Comparison of ENCODE assay signal across 8 cellular contexts in the genomic region with DNA sequence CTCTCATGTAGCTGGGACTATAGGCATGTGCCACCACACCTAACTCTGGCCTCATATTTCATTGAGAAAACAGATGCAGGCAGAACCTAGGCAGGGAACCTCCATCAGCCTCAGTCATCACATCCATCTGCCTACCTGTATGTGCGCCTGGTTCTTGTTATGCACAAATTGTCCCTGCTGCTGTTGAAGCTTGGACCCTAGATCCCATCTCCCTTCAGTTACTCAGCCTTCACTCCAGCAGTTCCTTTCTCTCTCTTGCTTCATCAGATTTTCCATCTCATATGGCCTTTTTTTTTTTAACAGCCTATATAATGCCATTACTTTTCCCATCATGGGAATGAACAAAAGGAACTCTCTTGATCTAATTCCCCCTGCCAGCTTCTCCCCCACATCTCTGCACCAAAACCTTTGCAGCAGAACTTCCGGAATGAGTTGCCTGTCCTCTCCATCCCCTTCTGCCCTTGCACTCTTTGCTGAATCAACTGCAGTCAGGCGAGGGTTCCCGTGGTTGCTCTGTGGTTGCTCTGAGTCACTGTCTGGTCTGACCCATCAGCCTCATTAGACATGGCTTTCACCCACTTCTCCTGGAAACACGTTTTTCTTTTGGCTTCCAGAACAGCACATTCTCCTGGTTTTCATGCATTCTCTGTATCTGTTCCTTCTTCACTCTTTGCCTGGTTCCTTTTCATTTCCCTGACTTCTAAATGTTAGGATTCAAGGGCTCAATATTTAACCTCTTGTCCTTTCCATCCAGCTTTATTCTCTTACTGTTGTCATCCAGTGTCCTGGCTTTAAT. TPM values are rescaled to one million over a fixed set of nuclear protein-coding genes. Genes with fewer than 3 reads are reported as not detected.
DNase-seq lines count a peak whose midpoint lies in the region; ATAC-seq and TF ChIP-seq lines count a peak whose summit lies in the region.

No MANE protein-coding gene starts in this region.

- H3K9ac ChIP-seq in colonic mucosa (ENCODE audit: low read depth in 2 of 2, low read length in 2 of 2) = no peak overlapping the region

- TF ChIP-seq CTCF in CD4-positive, alpha-beta T cell (IDR thresholded peaks at IDR 0.05) = no peak
- no peak for TF ChIP-seq CTCF in colonic mucosa (IDR thresholded peaks at IDR 0.05)

- H3K36me3 ChIP-seq in colonic mucosa = no peaks in the 10 kb centered on the region

- no peak overlapping the region for H3K4me3 Mint-ChIP-seq in CD4-positive, alpha-beta T cell

- H3K9me3 ChIP-seq in CD4-positive, alpha-beta T cell (ENCODE audit: control insufficient read depth, low read length) = no peaks in the 10 kb centered on the region
- no peaks in the 10 kb centered on the region for H3K9me3 ChIP-seq in colonic mucosa

- DNase-seq in CD4-positive, alpha-beta T cell = peak in 8 of 10 experiments; percentile 1 to 41 (median 20)
- DNase-seq in activated CD4-positive, alpha-beta T cell treated with anti-CD3 and anti-CD28 coated beads for 1 hour = peak; percentile 23
- DNase-seq in colonic mucosa (peak; percentile 26), myocyte (ENCODE audit: low read depth) (peak; percentile 88), HEK293T (ENCODE audit: extremely low spot score) (no peak)
- peak; percentile 43 to 71 for DNase-seq in stimulated activated CD8-positive, alpha-beta memory T cell treated with anti-CD3 and anti-CD28 coated beads, Interleukin-7, amount 100 ng/mL, for 48 hours (ENCODE audit: extremely low read depth in 1 of 2, low read depth in 1 of 2)

- POLR2A ChIA-PET in CD4-positive, alpha-beta T cell (lab: Charles Lee) = interaction anchor here (0.6 kb wide), 1 partner anchor 429 kb away, joined by 3 read pairs; no protein-coding TSS in a partner anchor
- POLR2A ChIA-PET in HEK293T (lab: Yijun Ruan, JAX) = no interaction called here

- no peaks in the 10 kb centered on the region for H3K27me3 Mint-ChIP-seq in CD4-positive, alpha-beta T cell

- H3K27me3 ChIP-seq in CD4-positive, alpha-beta T cell (ENCODE audit: control insufficient read depth, insufficient read depth, low read length) = no peaks in the 10 kb centered on the region
- no peaks in the 10 kb centered on the region for H3K27me3 ChIP-seq in colonic mucosa

- H3K36me3 Mint-ChIP-seq in CD4-positive, alpha-beta T cell (ENCODE audit: low read depth) = peaks cover 57% of the 10 kb centered on the region

- H3K4me1 Mint-ChIP-seq in CD4-positive, alpha-beta T cell (ENCODE audit: low read depth) = peaks cover 12% of the 10 kb centered on the region

- intact Hi-C loops in CD4-positive, alpha-beta T cell (cut with DNase I, micrococcal nuclease) = no loop called here
- intact Hi-C loops in colonic mucosa (cut with DNase I) = no loop called here

- ATAC-seq in CD4-positive, alpha-beta T cell (ENCODE audit: poor library complexity) = peak; percentile 24
- ATAC-seq in HG03196 (IDR thresholded peaks at IDR 0.05; ENCODE audit: unreplicated experiment) = peak; percentile 88
- no peak for ATAC-seq in GM21737 (IDR thresholded peaks at IDR 0.05; ENCODE audit: unreplicated experiment)

- no peaks in the 10 kb centered on the region for H3K9me3 Mint-ChIP-seq in CD4-positive, alpha-beta T cell

- CTCF ChIA-PET in CD4-positive, alpha-beta T cell (lab: Charles Lee) = interaction anchor here (0.6 kb wide), 1 partner anchor 154 kb away, joined by 3 read pairs; no protein-coding TSS in a partner anchor
- CTCF ChIA-PET in HEK293T (lab: Yijun Ruan, JAX) = no interaction called here

- H3K4me1 ChIP-seq in colonic mucosa = no peaks in the 10 kb centered on the region

- no peak overlapping the region for H3K4me3 ChIP-seq in colonic mucosa

- H3K27ac Mint-ChIP-seq in CD4-positive, alpha-beta T cell = peak overlapping the region; percentile 15

- H3K27ac ChIP-seq in CD4-positive, alpha-beta T cell (ENCODE audit: low read depth, low read length) = no peak overlapping the region
- H3K27ac ChIP-seq in colonic mucosa = no peak overlapping the region

TF ChIP-seq in HEK293T, 16 proteins besides CTCF, POLR2A, EP300 and RAD21:
- TF ChIP-seq, protein P1, sequence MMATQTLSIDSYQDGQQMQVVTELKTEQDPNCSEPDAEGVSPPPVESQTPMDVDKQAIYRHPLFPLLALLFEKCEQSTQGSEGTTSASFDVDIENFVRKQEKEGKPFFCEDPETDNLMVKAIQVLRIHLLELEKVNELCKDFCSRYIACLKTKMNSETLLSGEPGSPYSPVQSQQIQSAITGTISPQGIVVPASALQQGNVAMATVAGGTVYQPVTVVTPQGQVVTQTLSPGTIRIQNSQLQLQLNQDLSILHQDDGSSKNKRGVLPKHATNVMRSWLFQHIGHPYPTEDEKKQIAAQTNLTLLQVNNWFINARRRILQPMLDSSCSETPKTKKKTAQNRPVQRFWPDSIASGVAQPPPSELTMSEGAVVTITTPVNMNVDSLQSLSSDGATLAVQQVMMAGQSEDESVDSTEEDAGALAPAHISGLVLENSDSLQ (IDR thresholded peaks at IDR 0.05) = no peak
- TF ChIP-seq CTBP1 (IDR thresholded peaks at IDR 0.05; ENCODE audit: borderline replicate concordance) (no peak), SUZ12 (IDR thresholded peaks at IDR 0.05) (no peak), ELF4 (IDR thresholded peaks at IDR 0.05) (no peak), SP1 (IDR thresholded peaks at IDR 0.05) (no peak)

RNA-seq across cellular contexts. Expression of a gene that starts 41.5 kb away (rescaled TPM):
- total RNA-seq in CD4-positive, alpha-beta T cell = 10 to 100 TPM; 27.9 to 28.7 TPM
- total RNA-seq in colonic mucosa (10 to 100 TPM; 34.6 to 40.9 TPM), myocyte (29.1 and 41.3 TPM in 2 replicates)
- polyA plus RNA-seq in myocyte (2012) = 29.6 TPM
